Comparison of ENCODE assay signal across 8 cellular contexts in the genomic region with DNA sequence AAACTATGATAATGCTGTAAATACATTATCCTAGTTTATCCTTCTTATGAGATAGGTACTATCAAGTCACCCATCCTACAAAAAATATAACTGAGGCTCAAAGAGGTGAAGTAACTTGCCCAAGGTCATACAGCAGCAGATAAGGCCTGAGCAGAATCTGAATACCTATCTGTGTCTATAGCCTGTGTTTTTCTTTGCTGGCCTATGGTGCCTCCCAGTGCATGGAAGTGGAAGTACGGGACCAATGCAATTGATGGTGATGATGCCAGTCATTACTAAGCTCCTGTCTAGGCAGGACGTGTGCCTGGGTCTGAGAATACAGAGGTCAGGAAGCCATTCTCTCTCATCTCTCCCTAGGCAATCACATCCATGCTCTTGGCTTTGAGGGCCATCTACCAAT.
A peak's percentile ranks its signal among the peaks of the same experiment; 100 is the strongest.
DNase-seq lines count a peak whose midpoint lies in the region; TF ChIP-seq lines count a peak whose summit lies in the region.

No MANE protein-coding gene starts in this region.

- no peaks in the 10 kb centered on the region for H3K4me1 Mint-ChIP-seq in T-helper 2 cell treated with Interferon-gamma antibody and Interleukin-4, amounts not matched to agents 5 μg/mL and 100 μg/mL, for 36 hours (ENCODE audit: low read depth)

- H3K4me3 ChIP-seq in GM12865 (ENCODE audit: low read depth, low read length), result no peak overlapping the region
- no peak overlapping the region for H3K4me3 ChIP-seq in HEK293 (ENCODE audit: low read depth, low read length)

- H3K27ac Mint-ChIP-seq in T-helper 2 cell treated with Interferon-gamma antibody and Interleukin-4, amounts not matched to agents 5 μg/mL and 100 μg/mL, for 36 hours, result no peak overlapping the region

- DNase-seq in AG08396 (ENCODE audit: low spot score) (peak; percentile 78), GM12865 (ENCODE audit: low read depth) (peak; percentile 64), LoVo (ENCODE audit: low spot score) (peak; percentile 22), epidermal melanocyte (ENCODE audit: insufficient read length, low spot score) (peak; percentile 42), non-pigmented ciliary epithelial cell (ENCODE audit: low read depth) (peak; percentile 6), NCI-H1048 (lab: John Stamatoyannopoulos, UW) (no peak)
- peak; percentile 18 for DNase-seq in T-helper 2 cell treated with Interferon-gamma antibody and Interleukin-4, amounts not matched to agents 5 μg/mL and 100 μg/mL, for 36 hours (ENCODE audit: low spot score)

- no peaks in the 10 kb centered on the region for H3K36me3 Mint-ChIP-seq in T-helper 2 cell treated with Interferon-gamma antibody and Interleukin-4, amounts not matched to agents 5 μg/mL and 100 μg/mL, for 36 hours (ENCODE audit: low read depth)

- H3K9me3 ChIP-seq in HEK293 (ENCODE audit: control insufficient read depth, insufficient read depth, low read depth, low read length), result no peaks in the 10 kb centered on the region

- POLR2A ChIA-PET in HEK293 (lab: Yijun Ruan, JAX), result interaction anchor here (0.8 kb wide), 1 partner anchor 76 kb away, joined by 4 read pairs; the partner anchor contains the start of gene SLC36A1

- H3K4me3 Mint-ChIP-seq in T-helper 2 cell treated with Interferon-gamma antibody and Interleukin-4, amounts not matched to agents 5 μg/mL and 100 μg/mL, for 36 hours, result no peak overlapping the region

- CTCF ChIA-PET in HEK293 (lab: Yijun Ruan, JAX), result interaction anchor here (0.5 to 2.2 kb wide), 32 partner anchors 9 to 722 kb away, joined by 3 to 36 read pairs (median 3); partner anchors contain the start of gene SLC36A1

- TF ChIP-seq CTCF in GM12865 (IDR thresholded peaks at IDR 0.05; ENCODE audit: insufficient read depth, low read depth, low read length, missing control alignments), result peak; percentile 66
- TF ChIP-seq CTCF in HEK293 (tag by site-specific recombination; IDR thresholded peaks at IDR 0.05), result peak; percentile 57; the same call in 1 of the 2 replicates

- no peaks in the 10 kb centered on the region for H3K36me3 ChIP-seq in HEK293 (ENCODE audit: control insufficient read depth in 2 of 2, insufficient read depth in 1 of 2, low read length in 2 of 2)

- H3K9me3 Mint-ChIP-seq in T-helper 2 cell treated with Interferon-gamma antibody and Interleukin-4, amounts not matched to agents 5 μg/mL and 100 μg/mL, for 36 hours, result no peaks in the 10 kb centered on the region

- no peak overlapping the region for H3K27ac ChIP-seq in HEK293 (ENCODE audit: extremely low read depth, low read depth, low read length)

- H3K4me1 ChIP-seq in HEK293 (ENCODE audit: control insufficient read depth, insufficient read depth, low read length), result no peaks in the 10 kb centered on the region

- no peaks in the 10 kb centered on the region for H3K27me3 Mint-ChIP-seq in T-helper 2 cell treated with Interferon-gamma antibody and Interleukin-4, amounts not matched to agents 5 μg/mL and 100 μg/mL, for 36 hours (ENCODE audit: low read depth)

TF ChIP-seq in HEK293, 187 proteins besides CTCF, POLR2A, EP300 and RAD21:
- TF ChIP-seq SCRT1 (tag by site-specific recombination; IDR thresholded peaks at IDR 0.05; ENCODE audit: borderline replicate concordance) (no peak), PBX3 (CRISPR knock-in tag; IDR thresholded peaks at IDR 0.05) (no peak), ZNF654 (tag by site-specific recombination; IDR thresholded peaks at IDR 0.05; ENCODE audit: low read depth) (peak; percentile 64), ZBTB17 (tag by site-specific recombination; IDR thresholded peaks at IDR 0.05) (peak; percentile 88)
